In genomic region chr20:22672191-22672590, GRCh38 we compare ENCODE assay signal across 1 cellular context.
TF ChIP-seq lines count a peak whose summit lies in the region.

No MANE protein-coding gene starts in this region.

TF ChIP-seq in HepG2, 621 proteins besides CTCF, POLR2A, EP300 and RAD21 (continued from another document):
- TF ChIP-seq, protein P1, sequence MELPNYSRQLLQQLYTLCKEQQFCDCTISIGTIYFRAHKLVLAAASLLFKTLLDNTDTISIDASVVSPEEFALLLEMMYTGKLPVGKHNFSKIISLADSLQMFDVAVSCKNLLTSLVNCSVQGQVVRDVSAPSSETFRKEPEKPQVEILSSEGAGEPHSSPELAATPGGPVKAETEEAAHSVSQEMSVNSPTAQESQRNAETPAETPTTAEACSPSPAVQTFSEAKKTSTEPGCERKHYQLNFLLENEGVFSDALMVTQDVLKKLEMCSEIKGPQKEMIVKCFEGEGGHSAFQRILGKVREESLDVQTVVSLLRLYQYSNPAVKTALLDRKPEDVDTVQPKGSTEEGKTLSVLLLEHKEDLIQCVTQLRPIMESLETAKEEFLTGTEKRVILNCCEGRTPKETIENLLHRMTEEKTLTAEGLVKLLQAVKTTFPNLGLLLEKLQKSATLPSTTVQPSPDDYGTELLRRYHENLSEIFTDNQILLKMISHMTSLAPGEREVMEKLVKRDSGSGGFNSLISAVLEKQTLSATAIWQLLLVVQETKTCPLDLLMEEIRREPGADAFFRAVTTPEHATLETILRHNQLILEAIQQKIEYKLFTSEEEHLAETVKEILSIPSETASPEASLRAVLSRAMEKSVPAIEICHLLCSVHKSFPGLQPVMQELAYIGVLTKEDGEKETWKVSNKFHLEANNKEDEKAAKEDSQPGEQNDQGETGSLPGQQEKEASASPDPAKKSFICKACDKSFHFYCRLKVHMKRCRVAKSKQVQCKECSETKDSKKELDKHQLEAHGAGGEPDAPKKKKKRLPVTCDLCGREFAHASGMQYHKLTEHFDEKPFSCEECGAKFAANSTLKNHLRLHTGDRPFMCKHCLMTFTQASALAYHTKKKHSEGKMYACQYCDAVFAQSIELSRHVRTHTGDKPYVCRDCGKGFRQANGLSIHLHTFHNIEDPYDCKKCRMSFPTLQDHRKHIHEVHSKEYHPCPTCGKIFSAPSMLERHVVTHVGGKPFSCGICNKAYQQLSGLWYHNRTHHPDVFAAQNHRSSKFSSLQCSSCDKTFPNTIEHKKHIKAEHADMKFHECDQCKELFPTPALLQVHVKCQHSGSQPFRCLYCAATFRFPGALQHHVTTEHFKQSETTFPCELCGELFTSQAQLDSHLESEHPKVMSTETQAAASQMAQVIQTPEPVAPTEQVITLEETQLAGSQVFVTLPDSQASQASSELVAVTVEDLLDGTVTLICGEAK (IDR thresholded peaks at IDR 0.05) = 0 out of 2 replicates have a peak, but pooled peaks have one; percentile 9
- TF ChIP-seq, protein P1 (CRISPR knock-in tag; IDR thresholded peaks at IDR 0.05) = no peak
- TF ChIP-seq TP53 (CRISPR knock-in tag; conservative IDR thresholded peaks at IDR 0.05) = no peak
- TF ChIP-seq, protein P2, sequence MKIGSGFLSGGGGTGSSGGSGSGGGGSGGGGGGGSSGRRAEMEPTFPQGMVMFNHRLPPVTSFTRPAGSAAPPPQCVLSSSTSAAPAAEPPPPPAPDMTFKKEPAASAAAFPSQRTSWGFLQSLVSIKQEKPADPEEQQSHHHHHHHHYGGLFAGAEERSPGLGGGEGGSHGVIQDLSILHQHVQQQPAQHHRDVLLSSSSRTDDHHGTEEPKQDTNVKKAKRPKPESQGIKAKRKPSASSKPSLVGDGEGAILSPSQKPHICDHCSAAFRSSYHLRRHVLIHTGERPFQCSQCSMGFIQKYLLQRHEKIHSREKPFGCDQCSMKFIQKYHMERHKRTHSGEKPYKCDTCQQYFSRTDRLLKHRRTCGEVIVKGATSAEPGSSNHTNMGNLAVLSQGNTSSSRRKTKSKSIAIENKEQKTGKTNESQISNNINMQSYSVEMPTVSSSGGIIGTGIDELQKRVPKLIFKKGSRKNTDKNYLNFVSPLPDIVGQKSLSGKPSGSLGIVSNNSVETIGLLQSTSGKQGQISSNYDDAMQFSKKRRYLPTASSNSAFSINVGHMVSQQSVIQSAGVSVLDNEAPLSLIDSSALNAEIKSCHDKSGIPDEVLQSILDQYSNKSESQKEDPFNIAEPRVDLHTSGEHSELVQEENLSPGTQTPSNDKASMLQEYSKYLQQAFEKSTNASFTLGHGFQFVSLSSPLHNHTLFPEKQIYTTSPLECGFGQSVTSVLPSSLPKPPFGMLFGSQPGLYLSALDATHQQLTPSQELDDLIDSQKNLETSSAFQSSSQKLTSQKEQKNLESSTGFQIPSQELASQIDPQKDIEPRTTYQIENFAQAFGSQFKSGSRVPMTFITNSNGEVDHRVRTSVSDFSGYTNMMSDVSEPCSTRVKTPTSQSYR (CRISPR knock-in tag; IDR thresholded peaks at IDR 0.05; ENCODE audit: borderline replicate concordance) = no peak
- TF ChIP-seq MAFK (conservative IDR thresholded peaks at IDR 0.05 in 1 of 2, IDR thresholded peaks at IDR 0.05 in 1 of 2; ENCODE audit: low read length in 2 of 2) = peak; percentile 79 to 83
- TF ChIP-seq HNF4A (CRISPR knock-in tag; IDR thresholded peaks at IDR 0.05) = no peak
- TF ChIP-seq, protein P3, sequence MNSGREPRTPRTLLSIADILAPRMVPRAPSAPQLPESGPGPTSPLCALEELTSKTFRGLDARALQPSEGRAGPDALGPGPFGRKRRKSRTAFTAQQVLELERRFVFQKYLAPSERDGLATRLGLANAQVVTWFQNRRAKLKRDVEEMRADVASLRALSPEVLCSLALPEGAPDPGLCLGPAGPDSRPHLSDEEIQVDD (CRISPR knock-in tag; IDR thresholded peaks at IDR 0.05; ENCODE audit: borderline replicate concordance) = no peak
- no peak for TF ChIP-seq MTERF4 (CRISPR knock-in tag; IDR thresholded peaks at IDR 0.05)
- TF ChIP-seq SIN3B (IDR thresholded peaks at IDR 0.05; ENCODE audit: low read length) = no peak
- TF ChIP-seq ZNF382 (CRISPR knock-in tag; IDR thresholded peaks at IDR 0.05; ENCODE audit: borderline replicate concordance) = no peak
- TF ChIP-seq YEATS2 (CRISPR knock-in tag; IDR thresholded peaks at IDR 0.05; ENCODE audit: borderline replicate concordance) = no peak
- TF ChIP-seq MAFF (IDR thresholded peaks at IDR 0.05; ENCODE audit: low read depth, low read length) = peak; percentile 75
